17 cellular contexts compared by ENCODE assay signal in genomic region chr3:119550090-119550910, GRCh38. TPM values are rescaled to one million over a fixed set of nuclear protein-coding genes. Genes with fewer than 3 reads are reported as not detected.
A peak's percentile ranks its signal among the peaks of the same experiment; 100 is the strongest.
DNase-seq lines count a peak whose midpoint lies in the region; ATAC-seq, FAIRE-seq and TF ChIP-seq lines count a peak whose summit lies in the region.
"Had no signal": no experiment of that assay in that cellular context is flagged by ENCODE, and none has a peak within 500 bp of the region (broad histone marks: within the 10 kb centered on the region; RNA-seq: fewer than 3 reads in every experiment).

No MANE protein-coding gene starts in this region.

- H3K27ac ChIP-seq in HepG2 (ENCODE audit: extremely low read length, insufficient read depth, low read length) (no peak overlapping the region), right lobe of liver (no peak overlapping the region)
- H3K27ac ChIP-seq: GM23248, psoas muscle, VCaP had no signal

- DNase-seq in HepG2 (ENCODE audit: low spot score) (no peak), right lobe of liver (no peak), posterior cingulate gyrus (no peak), COLO829 (ENCODE audit: low spot score) (no peak)
- DNase-seq: ACHN; central memory CD4-positive, alpha-beta T cell; GM23248; head of caudate nucleus; kidney glomerular epithelial cell; psoas muscle had no signal

- H3K9me3 ChIP-seq in HepG2 (ENCODE audit: low read length) = no peaks in the 10 kb centered on the region
- H3K9me3 ChIP-seq in right lobe of liver = no peaks in the 10 kb centered on the region
- H3K9me3 ChIP-seq: psoas muscle had no signal

- H2AFZ ChIP-seq in HepG2 (ENCODE audit: low read length) = no peak overlapping the region
- H2AFZ ChIP-seq: GM23248 had no signal

- H3K4me1 ChIP-seq in HepG2 (ENCODE audit: insufficient read depth, low read length) (no peaks in the 10 kb centered on the region), right lobe of liver (no peaks in the 10 kb centered on the region)
- H3K4me1 ChIP-seq: psoas muscle had no signal

- no TSS peak for BruUV-seq in HepG2 (replicated peaks; lab: Mats Ljungman, UMichigan)

- no peak for TF ChIP-seq POLR2A in HepG2 (IDR thresholded peaks at IDR 0.05; ENCODE audit: insufficient read depth in 1 of 2, low read depth in 2 of 2, low read length in 2 of 2)
- no peak for TF ChIP-seq POLR2A in right lobe of liver (IDR thresholded peaks at IDR 0.05)

- WGBS in HepG2 (ENCODE audit: low lambda C conversion rate) = 38% methylated on average over 9 of the region's 9 CpGs
- 90% methylated on average over 6 of the region's 9 CpGs for WGBS in right lobe of liver (ENCODE audit: insufficient coverage, low coverage, low lambda C conversion rate, missing lambda C conversion rate)

- CTCF ChIA-PET in HepG2 (lab: Yijun Ruan, JAX; ENCODE audit: low intra/inter-chr PET ratio, low total read pairs) = no interaction called here

- intact Hi-C loops in HepG2 (cut with micrococcal nuclease; ENCODE audit: unreplicated experiment) (no loop called here), right lobe of liver (cut with DNase I) (no loop called here), posterior cingulate gyrus (cut with DNase I) (loop anchor here (5.0 kb wide), 1 partner anchor 77 kb away; no protein-coding TSS in a partner anchor)

- H3K79me2 ChIP-seq in HepG2 (ENCODE audit: insufficient read depth, low read length) = no peaks in the 10 kb centered on the region

- no peaks in the 10 kb centered on the region for H4K20me1 ChIP-seq in HepG2 (ENCODE audit: insufficient read depth, low read length)

- TF ChIP-seq EP300 in HepG2 (IDR thresholded peaks at IDR 0.05; ENCODE audit: low read depth in 2 of 2, low read length in 2 of 2) = no peak
- TF ChIP-seq EP300 in HepG2 (CRISPR knock-in tag; IDR thresholded peaks at IDR 0.05; ENCODE audit: borderline replicate concordance) = no peak

- H3K27me3 ChIP-seq in HepG2 (ENCODE audit: control insufficient read depth in 1 of 2, insufficient read depth in 2 of 2, low read length in 2 of 2) (peaks cover 0 to 6% of the 10 kb centered on the region in 2 experiments; a peak in 2 of 5 replicates), right lobe of liver (no peaks in the 10 kb centered on the region)

- ATAC-seq in HepG2 (no peak), right lobe of liver (no peak), GM21390 (IDR thresholded peaks at IDR 0.05; ENCODE audit: unreplicated experiment) (peak; percentile 38), HG03045 (IDR thresholded peaks at IDR 0.05; ENCODE audit: unreplicated experiment) (peak; percentile 32), GM21367 (IDR thresholded peaks at IDR 0.05; ENCODE audit: unreplicated experiment) (no peak), HG03108 (IDR thresholded peaks at IDR 0.05; ENCODE audit: unreplicated experiment) (no peak)
- ATAC-seq: SK-N-SH treated with all-trans-retinoic acid at 6 μM for 48 hours had no signal

- no peak for TF ChIP-seq RAD21 in HepG2 (CRISPR knock-in tag; IDR thresholded peaks at IDR 0.05)

- in situ Hi-C loops in HepG2 (cut with HindIII; ENCODE audit: extremely low pct_ligation_motif_present, low pct_unique_long_range_greater_than_20kb) = no loop called here

- H3K36me3 ChIP-seq in HepG2 (replicated peaks in 1 of 2; ENCODE audit: control insufficient read depth in 1 of 2, insufficient read depth in 2 of 2, low read length in 2 of 2) (no peaks in the 10 kb centered on the region), right lobe of liver (no peaks in the 10 kb centered on the region)

- no peak for FAIRE-seq in HepG2 (lab: Jason Lieb, UNC)

- H3K4me3 ChIP-seq in HepG2 (replicated peaks in 1 of 3; ENCODE audit: insufficient read depth in 1 of 3, low read depth in 2 of 3, low read length in 3 of 3) = no peak overlapping the region
- no peak overlapping the region for H3K4me3 ChIP-seq in right lobe of liver
- H3K4me3 ChIP-seq: GM23248, psoas muscle had no signal

- POLR2A ChIA-PET in HepG2 (lab: Yijun Ruan, JAX) = no interaction called here

- TF ChIP-seq CTCF in HepG2 (CRISPR knock-in tag; IDR thresholded peaks at IDR 0.05) (0 out of 2 replicates have a peak, but pooled peaks have one; percentile 5), right lobe of liver (IDR thresholded peaks at IDR 0.05) (no peak)

- H3K4me2 ChIP-seq in HepG2 (ENCODE audit: low read depth, low read length) = no peak overlapping the region

- no peak overlapping the region for H3K9ac ChIP-seq in HepG2 (ENCODE audit: insufficient read depth, low read depth, low read length)
- H3K9ac ChIP-seq: GM23248 had no signal

RNA-seq across cellular contexts. Expression of gene CD80, which starts 9.1 kb away (rescaled TPM):
- not detected in 2 replicates for total RNA-seq in HepG2 (2016; rRNA removed; fragmentation: Illumina TruSeq; extraction: Trizol)
- total RNA-seq in HepG2 (2016; cell fraction: cytosol; rRNA removed; fragmentation: Illumina TruSeq; extraction: Trizol; ENCODE audit: low read depth) = not detected in 2 replicates
- not detected in 2 replicates for total RNA-seq in HepG2 (2016; cell fraction: insoluble cytoplasmic fraction; rRNA removed; fragmentation: Illumina TruSeq; extraction: Trizol)
- total RNA-seq in HepG2 (2016; cell fraction: membrane; rRNA removed; fragmentation: Illumina TruSeq; extraction: Trizol) = not detected in 2 replicates
- not detected in 2 replicates for total RNA-seq in HepG2 (2016; cell fraction: nucleus; rRNA removed; fragmentation: Illumina TruSeq; extraction: Trizol)
- not detected in 2 replicates for polyA plus RNA-seq in HepG2 (2011; rRNA removed)
- polyA plus RNA-seq in HepG2 (2011; cell fraction: cytosol; rRNA removed) = not detected in 2 replicates
- polyA plus RNA-seq in HepG2 (2011; cell fraction: nucleus; rRNA removed) = not detected in 2 replicates
- not detected in 2 replicates for polyA plus RNA-seq in HepG2 (2012)
- polyA plus RNA-seq in HepG2 (2016; cell fraction: cytosol; fragmentation: Illumina TruSeq; extraction: Trizol; ENCODE audit: low read depth) = not detected in 2 replicates
- not detected in 2 replicates for polyA plus RNA-seq in HepG2 (2016; cell fraction: insoluble cytoplasmic fraction; fragmentation: Illumina TruSeq; extraction: Trizol; ENCODE audit: low read depth)
- polyA plus RNA-seq in HepG2 (2016; cell fraction: membrane; fragmentation: Illumina TruSeq; extraction: Trizol; ENCODE audit: low read depth) = not detected in 2 replicates
- polyA plus RNA-seq in HepG2 (2016; cell fraction: nucleus; fragmentation: Illumina TruSeq; extraction: Trizol; ENCODE audit: insufficient read depth, low read depth) = not detected in 2 replicates
- polyA minus RNA-seq in HepG2 (2011; rRNA and poly(A)+ RNA removed; ENCODE audit: low replicate concordance) = not detected in 2 replicates
- not detected in 2 replicates for polyA minus RNA-seq in HepG2 (2011; cell fraction: cytosol; rRNA and poly(A)+ RNA removed)
- polyA minus RNA-seq in HepG2 (2011; cell fraction: nucleus; rRNA and poly(A)+ RNA removed) = not detected in 2 replicates
- 1 to 10 TPM in 2 of 6 experiments, under 1 TPM in 4; 0.26 to 1.3 (median 0.51) TPM for total RNA-seq in right lobe of liver
- total RNA-seq: GM23248, LHCN-M2 had no signal
- polyA plus RNA-seq: GM23248 had no signal

RNA-seq across cellular contexts. Expression of gene ADPRH, which starts 29.0 kb away (rescaled TPM):
- 0.15 TPM in 1 of 2 replicates, not detected in the other for total RNA-seq in HepG2 (2016; rRNA removed; fragmentation: Illumina TruSeq; extraction: Trizol)
- total RNA-seq in HepG2 (2016; cell fraction: cytosol; rRNA removed; fragmentation: Illumina TruSeq; extraction: Trizol; ENCODE audit: low read depth) = not detected in 2 replicates
- 0.04 and 0.07 TPM in 2 replicates for total RNA-seq in HepG2 (2016; cell fraction: insoluble cytoplasmic fraction; rRNA removed; fragmentation: Illumina TruSeq; extraction: Trizol)
- not detected in 2 replicates for total RNA-seq in HepG2 (2016; cell fraction: membrane; rRNA removed; fragmentation: Illumina TruSeq; extraction: Trizol)
- 0.16 TPM in 1 of 2 replicates, not detected in the other for total RNA-seq in HepG2 (2016; cell fraction: nucleus; rRNA removed; fragmentation: Illumina TruSeq; extraction: Trizol)
- 0.01 and 0.07 TPM in 2 replicates for polyA plus RNA-seq in HepG2 (2011; rRNA removed)
- 0.01 and 0.10 TPM in 2 replicates for polyA plus RNA-seq in HepG2 (2011; cell fraction: cytosol; rRNA removed)
- polyA plus RNA-seq in HepG2 (2011; cell fraction: nucleus; rRNA removed) = 0.09 and 0.13 TPM in 2 replicates
- 0.04 TPM in 1 of 2 replicates, not detected in the other for polyA plus RNA-seq in HepG2 (2012)
- not detected in 2 replicates for polyA plus RNA-seq in HepG2 (2016; cell fraction: cytosol; fragmentation: Illumina TruSeq; extraction: Trizol; ENCODE audit: low read depth)
- 0.09 TPM in 1 of 2 replicates, not detected in the other for polyA plus RNA-seq in HepG2 (2016; cell fraction: insoluble cytoplasmic fraction; fragmentation: Illumina TruSeq; extraction: Trizol; ENCODE audit: low read depth)
- polyA plus RNA-seq in HepG2 (2016; cell fraction: membrane; fragmentation: Illumina TruSeq; extraction: Trizol; ENCODE audit: low read depth) = 0.03 TPM in 1 of 2 replicates, not detected in the other
- polyA plus RNA-seq in HepG2 (2016; cell fraction: nucleus; fragmentation: Illumina TruSeq; extraction: Trizol; ENCODE audit: insufficient read depth, low read depth) = 0.18 TPM in 1 of 2 replicates, not detected in the other
- polyA minus RNA-seq in HepG2 (2011; rRNA and poly(A)+ RNA removed; ENCODE audit: low replicate concordance) = not detected in 2 replicates
- not detected in 2 replicates for polyA minus RNA-seq in HepG2 (2011; cell fraction: cytosol; rRNA and poly(A)+ RNA removed)
- polyA minus RNA-seq in HepG2 (2011; cell fraction: nucleus; rRNA and poly(A)+ RNA removed) = not detected in 2 replicates
- 1 to 10 TPM; 2.5 to 3.8 (median 2.8) TPM for total RNA-seq in right lobe of liver

RNA-seq across cellular contexts. Expression of gene PLA1A, which starts 47.4 kb away (rescaled TPM):
- total RNA-seq in HepG2 (2016; rRNA removed; fragmentation: Illumina TruSeq; extraction: Trizol) = 0.11 TPM in 1 of 2 replicates, not detected in the other
- not detected in 2 replicates for total RNA-seq in HepG2 (2016; cell fraction: cytosol; rRNA removed; fragmentation: Illumina TruSeq; extraction: Trizol; ENCODE audit: low read depth)
- not detected in 2 replicates for total RNA-seq in HepG2 (2016; cell fraction: insoluble cytoplasmic fraction; rRNA removed; fragmentation: Illumina TruSeq; extraction: Trizol)
- not detected in 2 replicates for total RNA-seq in HepG2 (2016; cell fraction: membrane; rRNA removed; fragmentation: Illumina TruSeq; extraction: Trizol)
- total RNA-seq in HepG2 (2016; cell fraction: nucleus; rRNA removed; fragmentation: Illumina TruSeq; extraction: Trizol) = not detected in 2 replicates
- 0.16 and 0.18 TPM in 2 replicates for polyA plus RNA-seq in HepG2 (2011; rRNA removed)
- 0.14 and 0.15 TPM in 2 replicates for polyA plus RNA-seq in HepG2 (2011; cell fraction: cytosol; rRNA removed)
- polyA plus RNA-seq in HepG2 (2011; cell fraction: nucleus; rRNA removed) = 0.28 TPM in 1 of 2 replicates, not detected in the other
- polyA plus RNA-seq in HepG2 (2012) = 0.09 and 0.15 TPM in 2 replicates
- polyA plus RNA-seq in HepG2 (2016; cell fraction: cytosol; fragmentation: Illumina TruSeq; extraction: Trizol; ENCODE audit: low read depth) = not detected in 2 replicates
- not detected in 2 replicates for polyA plus RNA-seq in HepG2 (2016; cell fraction: insoluble cytoplasmic fraction; fragmentation: Illumina TruSeq; extraction: Trizol; ENCODE audit: low read depth)
- polyA plus RNA-seq in HepG2 (2016; cell fraction: membrane; fragmentation: Illumina TruSeq; extraction: Trizol; ENCODE audit: low read depth) = not detected in 2 replicates
- polyA plus RNA-seq in HepG2 (2016; cell fraction: nucleus; fragmentation: Illumina TruSeq; extraction: Trizol; ENCODE audit: insufficient read depth, low read depth) = not detected in 2 replicates
- polyA minus RNA-seq in HepG2 (2011; rRNA and poly(A)+ RNA removed; ENCODE audit: low replicate concordance) = 0.14 and 0.82 TPM in 2 replicates
- polyA minus RNA-seq in HepG2 (2011; cell fraction: cytosol; rRNA and poly(A)+ RNA removed) = not detected in 2 replicates
- not detected in 2 replicates for polyA minus RNA-seq in HepG2 (2011; cell fraction: nucleus; rRNA and poly(A)+ RNA removed)
- total RNA-seq in right lobe of liver = 10 to 100 TPM in 5 of 6 experiments, 1 to 10 TPM in 1; 9.9 to 30.2 (median 15.9) TPM
- total RNA-seq: GM23248, LHCN-M2 had no signal
- polyA plus RNA-seq: GM23248 had no signal

RNA-seq across cellular contexts. Expression of gene TIMMDC1, which starts 52.0 kb away (rescaled TPM):
- total RNA-seq in HepG2 (2016; rRNA removed; fragmentation: Illumina TruSeq; extraction: Trizol) = 77.8 and 78.2 TPM in 2 replicates
- 22.6 and 30.9 TPM in 2 replicates for total RNA-seq in HepG2 (2016; cell fraction: cytosol; rRNA removed; fragmentation: Illumina TruSeq; extraction: Trizol; ENCODE audit: low read depth)
- 79.0 and 81.0 TPM in 2 replicates for total RNA-seq in HepG2 (2016; cell fraction: insoluble cytoplasmic fraction; rRNA removed; fragmentation: Illumina TruSeq; extraction: Trizol)
- total RNA-seq in HepG2 (2016; cell fraction: membrane; rRNA removed; fragmentation: Illumina TruSeq; extraction: Trizol) = 54.0 and 62.0 TPM in 2 replicates
- total RNA-seq in HepG2 (2016; cell fraction: nucleus; rRNA removed; fragmentation: Illumina TruSeq; extraction: Trizol) = 45.2 and 47.9 TPM in 2 replicates
- 41.9 and 50.0 TPM in 2 replicates for polyA plus RNA-seq in HepG2 (2011; rRNA removed)
- 40.2 and 43.5 TPM in 2 replicates for polyA plus RNA-seq in HepG2 (2011; cell fraction: cytosol; rRNA removed)
- 46.3 and 51.0 TPM in 2 replicates for polyA plus RNA-seq in HepG2 (2011; cell fraction: nucleus; rRNA removed)
- 37.3 and 63.6 TPM in 2 replicates for polyA plus RNA-seq in HepG2 (2012)
- polyA plus RNA-seq in HepG2 (2016; cell fraction: cytosol; fragmentation: Illumina TruSeq; extraction: Trizol; ENCODE audit: low read depth) = 30.9 and 42.2 TPM in 2 replicates
- polyA plus RNA-seq in HepG2 (2016; cell fraction: insoluble cytoplasmic fraction; fragmentation: Illumina TruSeq; extraction: Trizol; ENCODE audit: low read depth) = 74.7 and 81.2 TPM in 2 replicates
- polyA plus RNA-seq in HepG2 (2016; cell fraction: membrane; fragmentation: Illumina TruSeq; extraction: Trizol; ENCODE audit: low read depth) = 45.4 and 51.3 TPM in 2 replicates
- polyA plus RNA-seq in HepG2 (2016; cell fraction: nucleus; fragmentation: Illumina TruSeq; extraction: Trizol; ENCODE audit: insufficient read depth, low read depth) = 89.5 and 98.9 TPM in 2 replicates
- 49.3 and 54.0 TPM in 2 replicates for polyA minus RNA-seq in HepG2 (2011; rRNA and poly(A)+ RNA removed; ENCODE audit: low replicate concordance)
- polyA minus RNA-seq in HepG2 (2011; cell fraction: cytosol; rRNA and poly(A)+ RNA removed) = 21.8 and 22.8 TPM in 2 replicates
- polyA minus RNA-seq in HepG2 (2011; cell fraction: nucleus; rRNA and poly(A)+ RNA removed) = 29.0 and 29.6 TPM in 2 replicates
- 10 to 100 TPM; 16.4 to 63.5 (median 42.8) TPM for total RNA-seq in right lobe of liver

Comparison
In these comparisons a context has a peak if more than half of its experiments do, and no peak if none do; other contexts are left out.
1. RNA of gene PLA1A, which starts 47.4 kb away (total RNA-seq): 9.9 to 30.2 TPM in right lobe of liver; 0.11 TPM in HepG2; every median in the first group is over 4 times any median in the second.
2. ATAC-seq: peak in GM21390 (single experiment) and HG03045 (single experiment); none in HepG2 (single experiment), right lobe of liver (0 of 4), GM21367 (single experiment) and HG03108 (single experiment).